9 cellular contexts compared by ENCODE assay signal in genomic region chr7:92880212-92881090, GRCh38. TPM values are rescaled to one million over a fixed set of nuclear protein-coding genes. Genes with fewer than 3 reads are reported as not detected.
DNase-seq lines count a peak whose midpoint lies in the region; ATAC-seq, FAIRE-seq and TF ChIP-seq lines count a peak whose summit lies in the region.
"Had no signal": no experiment of that assay in that cellular context is flagged by ENCODE, and none has a peak within 500 bp of the region (broad histone marks: within the 10 kb centered on the region; RNA-seq: fewer than 3 reads in every experiment).

No MANE protein-coding gene starts in this region.

- no peak overlapping the region for H3K9ac ChIP-seq in kidney (ENCODE audit: low read length in 2 of 2)

- peaks cover 8% of the 10 kb centered on the region for H3K36me3 Mint-ChIP-seq in activated CD8-positive, alpha-beta T cell treated with anti-CD3 and anti-CD28 coated beads for 36 hours (ENCODE audit: low read depth)

- POLR2A ChIA-PET in GM10248 (lab: Yijun Ruan, JAX) = no interaction called here
- POLR2A ChIA-PET in activated CD8-positive, alpha-beta T cell treated with anti-CD3 and anti-CD28 coated beads for 36 hours (lab: Charles Lee) = no interaction called here

- CTCF ChIA-PET in GM10248 (lab: Yijun Ruan, JAX) = interaction anchor here (0.6 to 1.2 kb wide), 4 partner anchors 11 to 249 kb away, joined by 3 to 4 read pairs (median 4); no protein-coding TSS in a partner anchor
- CTCF ChIA-PET in activated CD8-positive, alpha-beta T cell treated with anti-CD3 and anti-CD28 coated beads for 36 hours (lab: Charles Lee) = interaction anchor here (1.5 kb wide), 1 partner anchor 260 kb away, joined by 4 read pairs; no protein-coding TSS in a partner anchor

- H3K4me3 ChIP-seq in kidney (ENCODE audit: low read length in 2 of 2) = no peak overlapping the region

- peaks cover 5% of the 10 kb centered on the region for H3K27me3 Mint-ChIP-seq in activated CD8-positive, alpha-beta T cell treated with anti-CD3 and anti-CD28 coated beads for 36 hours

- H3K27ac Mint-ChIP-seq in activated CD8-positive, alpha-beta T cell treated with anti-CD3 and anti-CD28 coated beads for 36 hours = no peak overlapping the region

- H3K4me1 Mint-ChIP-seq in activated CD8-positive, alpha-beta T cell treated with anti-CD3 and anti-CD28 coated beads for 36 hours (ENCODE audit: low read depth) = peaks cover 36% of the 10 kb centered on the region

- H3K36me3 ChIP-seq in kidney (ENCODE audit: control insufficient read depth in 1 of 2, insufficient read depth in 2 of 2, low read length in 2 of 2) = no peaks in the 10 kb centered on the region

- H3K27ac ChIP-seq in kidney (ENCODE audit: low read depth in 2 of 2, low read length in 2 of 2) = no peak overlapping the region

- TF ChIP-seq CTCF in GM10248 (IDR thresholded peaks at IDR 0.05; ENCODE audit: control extremely low read depth, extremely low read depth, low read depth, missing control alignments) (peak; percentile 46), kidney (IDR thresholded peaks at IDR 0.05; ENCODE audit: borderline replicate concordance, extremely low read depth, insufficient read depth) (peak; percentile 17)
- peak; percentile 12 for TF ChIP-seq CTCF in activated CD8-positive, alpha-beta T cell treated with anti-CD3 and anti-CD28 coated beads for 36 hours (IDR thresholded peaks at IDR 0.05)

- no peak overlapping the region for H3K4me3 Mint-ChIP-seq in activated CD8-positive, alpha-beta T cell treated with anti-CD3 and anti-CD28 coated beads for 36 hours

- H3K9me3 ChIP-seq in kidney (ENCODE audit: control insufficient read depth in 1 of 2, low read length in 2 of 2) = peaks cover 0 to 10% of the 10 kb centered on the region in 2 donors

- H3K4me1 ChIP-seq in kidney (ENCODE audit: control insufficient read depth in 1 of 2, insufficient read depth in 1 of 2, low read depth in 1 of 2, low read length in 2 of 2) = no peaks in the 10 kb centered on the region

- peaks cover 21% of the 10 kb centered on the region for H3K9me3 Mint-ChIP-seq in activated CD8-positive, alpha-beta T cell treated with anti-CD3 and anti-CD28 coated beads for 36 hours

- FAIRE-seq in kidney (lab: Jason Lieb, UNC) = no peak
- FAIRE-seq: colon had no signal

- DNase-seq in GM10248 (ENCODE audit: extremely low spot score) = peak; percentile 25
- peak; percentile 24 for DNase-seq in activated CD8-positive, alpha-beta T cell treated with anti-CD3 and anti-CD28 coated beads for 36 hours
- DNase-seq in kidney = peak; percentile 59
- DNase-seq in activated CD4-positive, CD25-positive, alpha-beta regulatory T cell (lab: John Stamatoyannopoulos, UW) = no peak
- DNase-seq in hepatic stellate cell (ENCODE audit: low spot score) = no peak
- DNase-seq in stimulated activated CD4-positive, alpha-beta T cell treated with anti-CD3 and anti-CD28 coated beads, Interleukin-4, amount 100 ng/mL, for 1 hour = no peak
- no peak for DNase-seq in activated CD4-positive, CD25-positive, alpha-beta regulatory T cell treated with anti-CD3 and anti-CD28 coated beads, Interleukin-2, amount 50 U/mL, for 72 hours

- intact Hi-C loops in activated CD8-positive, alpha-beta T cell treated with anti-CD3 and anti-CD28 coated beads for 36 hours (cut with micrococcal nuclease) = no loop called here
- intact Hi-C loops in kidney (cut with DNase I) = no loop called here

- ATAC-seq in HG02852 (IDR thresholded peaks at IDR 0.05; ENCODE audit: unreplicated experiment) = peak; percentile 49
- ATAC-seq in activated CD8-positive, alpha-beta T cell treated with anti-CD3 and anti-CD28 coated beads for 36 hours = peak; percentile 38

RNA-seq across cellular contexts. Expression of gene CDK6, which starts 44.1 kb away (rescaled TPM):
- 100 to 1,000 TPM; 130 to 138 TPM for total RNA-seq in activated CD8-positive, alpha-beta T cell treated with anti-CD3 and anti-CD28 coated beads for 36 hours
- 20.8 TPM for total RNA-seq in kidney
- polyA plus RNA-seq in kidney (ENCODE audit: insufficient read depth, low read depth, low replicate concordance) = 3.6 TPM

Comparison
In these comparisons a context has a peak if more than half of its experiments do, and no peak if none do; other contexts are left out.
1. DNase-seq: peak in GM10248 (single experiment), activated CD8-positive, alpha-beta T cell treated with anti-CD3 and anti-CD28 coated beads for 36 hours (single experiment) and kidney (single experiment); none in activated CD4-positive, CD25-positive, alpha-beta regulatory T cell (0 of 4), hepatic stellate cell (single experiment), stimulated activated CD4-positive, alpha-beta T cell treated with anti-CD3 and anti-CD28 coated beads, Interleukin-4, amount 100 ng/mL, for 1 hour (single experiment) and activated CD4-positive, CD25-positive, alpha-beta regulatory T cell treated with anti-CD3 and anti-CD28 coated beads, Interleukin-2, amount 50 U/mL, for 72 hours (single experiment).
2. Peak in every context shown above with its lines, with median percentiles within 50 percentile points of each other: CTCF ChIP-seq.